ENCODE assay signal across 28 cellular contexts in the genomic region with DNA sequence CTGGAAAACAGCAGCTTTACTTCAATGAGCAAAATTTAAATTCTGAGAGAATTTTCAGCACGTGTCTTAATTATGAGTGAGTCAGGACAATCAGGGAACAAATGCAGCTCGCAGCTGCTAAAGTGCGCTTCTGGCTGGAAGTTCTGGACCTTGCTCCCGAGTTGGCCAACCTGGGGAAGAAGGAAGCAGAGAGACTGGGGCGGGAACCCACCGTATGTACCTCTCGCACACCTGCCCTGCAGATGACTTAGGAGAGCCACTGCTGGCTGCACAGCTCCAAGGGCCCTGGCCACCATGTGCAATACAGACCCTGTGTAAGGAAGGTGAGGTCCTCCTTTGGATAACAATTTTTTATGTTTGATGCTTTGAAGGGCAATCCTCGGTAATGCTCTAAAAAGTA. TPM values are rescaled to one million over a fixed set of nuclear protein-coding genes. Genes with fewer than 3 reads are reported as not detected.
"Had no signal": no experiment of that assay in that cellular context is flagged by ENCODE, and none has a peak within 500 bp of the region (broad histone marks: within the 10 kb centered on the region; RNA-seq: fewer than 3 reads in every experiment).

No MANE protein-coding gene starts in this region.

- H3K4me1 ChIP-seq: SJCRH30 had no signal

- H3K9me3 ChIP-seq: SJCRH30, SK-N-SH had no signal

- H3K4me3 Mint-ChIP-seq: activated CD4-positive, alpha-beta memory T cell treated with anti-CD3 and anti-CD28 coated beads for 36 hours; activated CD4-positive, alpha-beta T cell treated with anti-CD3 and anti-CD28 coated beads, Interleukin-2, amount 10 ng/mL, durations not matched to agents 7 days and 5 days; activated naive CD4-positive, alpha-beta T cell treated with anti-CD3 and anti-CD28 coated beads for 36 hours; activated naive CD8-positive, alpha-beta T cell; activated T-helper 17 cell treated with anti-CD3 and anti-CD28 coated beads, Interleukin-2, amount 50 U/mL, for 72 hours had no signal

- H3K4me3 ChIP-seq: K562, SJCRH30 had no signal

- H3K27ac ChIP-seq: RWPE1, SJCRH30, VCaP had no signal

- H3K36me3 ChIP-seq: SJCRH30 had no signal

- ATAC-seq: activated T-helper 17 cell treated with anti-CD3 and anti-CD28 coated beads, Interleukin-2, amount 50 U/mL, for 72 hours; K562; Panc1 had no signal

- DNase-seq: activated CD4-positive, alpha-beta memory T cell treated with anti-CD3 and anti-CD28 coated beads for 36 hours; activated CD4-positive, alpha-beta T cell treated with anti-CD3 and anti-CD28 coated beads, Interleukin-2, amount 10 ng/mL, durations not matched to agents 7 days and 5 days; activated CD4-positive, CD25-positive, alpha-beta regulatory T cell; activated gamma-delta T cell; activated naive CD4-positive, alpha-beta T cell treated with anti-CD3 and anti-CD28 coated beads for 36 hours; activated T-cell treated with anti-CD3 and anti-CD28 coated beads for 4 hours; activated T-cell treated with anti-CD3 and anti-CD28 coated beads, Interleukin-2, amount 50 U/mL, for 48 hours; Karpas-422; MM.1S; NCI-H1105 treated with DMSO at 0.1 percent for 48 hours; NCI-H1436 treated with DMSO at 0.1 percent for 48 hours; NCI-H1930; NCI-H2171; NCI-H226; NCI-H526; NK-92 treated with Interleukin-12 subunit alpha and Interleukin-12 subunit beta, amount 100 ng/mL, for 24 hours; OCI-M1; Right ventricle myocardium superior; SJCRH30; SK-N-SH; T-helper 1 cell had no signal

- H3K9me3 Mint-ChIP-seq: activated CD4-positive, alpha-beta memory T cell treated with anti-CD3 and anti-CD28 coated beads for 36 hours; activated CD4-positive, alpha-beta T cell treated with anti-CD3 and anti-CD28 coated beads, Interleukin-2, amount 10 ng/mL, durations not matched to agents 7 days and 5 days; activated naive CD4-positive, alpha-beta T cell treated with anti-CD3 and anti-CD28 coated beads for 36 hours; activated T-helper 17 cell treated with anti-CD3 and anti-CD28 coated beads, Interleukin-2, amount 50 U/mL, for 72 hours had no signal

- H3K27me3 ChIP-seq: SJCRH30 had no signal

- H3K4me1 Mint-ChIP-seq: activated CD4-positive, alpha-beta T cell treated with anti-CD3 and anti-CD28 coated beads, Interleukin-2, amount 10 ng/mL, durations not matched to agents 7 days and 5 days; activated T-helper 17 cell treated with anti-CD3 and anti-CD28 coated beads, Interleukin-2, amount 50 U/mL, for 72 hours had no signal

- H3K36me3 Mint-ChIP-seq: activated CD4-positive, alpha-beta memory T cell treated with anti-CD3 and anti-CD28 coated beads for 36 hours had no signal

- H3K27ac Mint-ChIP-seq: activated CD4-positive, alpha-beta memory T cell treated with anti-CD3 and anti-CD28 coated beads for 36 hours; activated CD4-positive, alpha-beta T cell treated with anti-CD3 and anti-CD28 coated beads, Interleukin-2, amount 10 ng/mL, durations not matched to agents 7 days and 5 days; activated naive CD4-positive, alpha-beta T cell treated with anti-CD3 and anti-CD28 coated beads for 36 hours; activated naive CD8-positive, alpha-beta T cell; activated T-helper 17 cell treated with anti-CD3 and anti-CD28 coated beads, Interleukin-2, amount 50 U/mL, for 72 hours had no signal

RNA-seq across cellular contexts. Expression of gene REEP1, which starts 42.4 kb away (rescaled TPM):
- total RNA-seq: NCI-H460 had no signal
